Comparison of ENCODE assay signal across 16 cellular contexts in the genomic region with DNA sequence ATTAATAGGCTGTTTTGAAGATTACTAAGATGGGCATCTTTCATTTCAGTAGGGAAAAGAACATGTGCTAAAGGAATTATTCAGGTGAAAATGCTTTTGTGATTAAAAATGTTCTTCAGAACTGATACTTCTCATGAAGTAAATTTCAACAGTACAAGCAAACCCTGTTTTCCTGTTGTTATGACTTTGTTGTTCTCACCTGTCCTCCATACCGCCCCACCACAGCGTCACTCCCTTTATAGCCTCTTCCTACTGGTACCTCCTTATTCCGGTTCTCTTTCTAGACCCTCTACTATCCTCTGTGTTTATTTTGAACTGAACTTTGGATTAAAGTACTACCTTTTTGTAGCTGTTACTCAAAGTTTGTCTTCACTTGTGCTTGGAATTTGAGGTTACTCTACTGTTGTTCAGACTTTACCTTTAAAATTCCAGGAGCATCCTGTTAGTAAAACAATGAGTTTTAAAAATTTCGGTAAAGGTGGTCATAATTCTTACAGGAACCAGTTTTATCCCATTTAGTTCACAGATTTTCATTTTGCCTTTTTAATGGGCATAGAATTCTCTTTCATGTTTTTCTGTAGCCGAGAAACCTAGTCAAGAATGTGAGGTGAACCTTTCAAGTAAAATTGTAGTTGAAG. TPM values are rescaled to one million over a fixed set of nuclear protein-coding genes. Genes with fewer than 3 reads are reported as not detected.
DNase-seq lines count a peak whose midpoint lies in the region; ATAC-seq and TF ChIP-seq lines count a peak whose summit lies in the region.
"Had no signal": no experiment of that assay in that cellular context is flagged by ENCODE, and none has a peak within 500 bp of the region (broad histone marks: within the 10 kb centered on the region; RNA-seq: fewer than 3 reads in every experiment).

No MANE protein-coding gene starts in this region.

- H3K4me1 ChIP-seq in psoas muscle = peaks cover 58% of the 10 kb centered on the region
- H3K4me1 ChIP-seq: breast epithelium had no signal

- peak overlapping the region; percentile 8 for H3K4me3 ChIP-seq in psoas muscle
- H3K4me3 ChIP-seq: breast epithelium had no signal

- H3K4me1 Mint-ChIP-seq in activated CD4-positive, alpha-beta T cell treated with anti-CD3 and anti-CD28 coated beads for 36 hours = peaks cover 61% of the 10 kb centered on the region
- H3K4me1 Mint-ChIP-seq in activated naive CD8-positive, alpha-beta T cell treated with anti-CD3 and anti-CD28 coated beads, Interleukin-2, amount 10 ng/mL, durations not matched to agents 7 days and 5 days = peaks cover 34% of the 10 kb centered on the region

- no peak for TF ChIP-seq CTCF in psoas muscle (IDR thresholded peaks at IDR 0.05)

- H3K9me3 ChIP-seq in psoas muscle = no peaks in the 10 kb centered on the region
- H3K9me3 ChIP-seq: breast epithelium had no signal

- 73 to 80% (median 79%) methylated on average over 5 of the region's 5 CpGs for WGBS in psoas muscle, 3 donors

- H3K27ac ChIP-seq in psoas muscle = peak overlapping the region; percentile 48
- H3K27ac ChIP-seq: breast epithelium had no signal

- peak overlapping the region; percentile 53 for H3K4me3 Mint-ChIP-seq in activated CD4-positive, alpha-beta T cell treated with anti-CD3 and anti-CD28 coated beads for 36 hours
- H3K4me3 Mint-ChIP-seq in activated naive CD8-positive, alpha-beta T cell treated with anti-CD3 and anti-CD28 coated beads, Interleukin-2, amount 10 ng/mL, durations not matched to agents 7 days and 5 days = peak overlapping the region; percentile 44
- H3K4me3 Mint-ChIP-seq: neural crest cell had no signal

- H3K36me3 ChIP-seq in psoas muscle (ENCODE audit: insufficient read depth in 1 of 2, low read depth in 1 of 2) = no peaks in the 10 kb centered on the region
- H3K36me3 ChIP-seq: breast epithelium had no signal

- no peak for ATAC-seq in activated CD4-positive, alpha-beta T cell treated with anti-CD3 and anti-CD28 coated beads for 36 hours
- ATAC-seq in HG03354 (IDR thresholded peaks at IDR 0.05; ENCODE audit: poor library complexity, severe bottlenecking, unreplicated experiment) (peak; percentile 30), psoas muscle (no peak), GM21423 (IDR thresholded peaks at IDR 0.05; ENCODE audit: unreplicated experiment) (no peak)
- no peak for ATAC-seq in activated naive CD8-positive, alpha-beta T cell treated with anti-CD3 and anti-CD28 coated beads, Interleukin-2, amount 10 ng/mL, durations not matched to agents 7 days and 5 days (ENCODE audit: low read depth)

- peaks cover 14% of the 10 kb centered on the region for H3K36me3 Mint-ChIP-seq in activated CD4-positive, alpha-beta T cell treated with anti-CD3 and anti-CD28 coated beads for 36 hours (ENCODE audit: low read depth)
- peaks cover 21% of the 10 kb centered on the region for H3K36me3 Mint-ChIP-seq in activated naive CD8-positive, alpha-beta T cell treated with anti-CD3 and anti-CD28 coated beads, Interleukin-2, amount 10 ng/mL, durations not matched to agents 7 days and 5 days

- POLR2A ChIA-PET in activated CD4-positive, alpha-beta T cell treated with anti-CD3 and anti-CD28 coated beads for 36 hours (lab: Charles Lee) = no interaction called here
- POLR2A ChIA-PET in activated naive CD8-positive, alpha-beta T cell treated with anti-CD3 and anti-CD28 coated beads, Interleukin-2, amount 10 ng/mL, durations not matched to agents 7 days and 5 days (lab: Charles Lee) = no interaction called here

- no peaks in the 10 kb centered on the region for H3K9me3 Mint-ChIP-seq in activated CD4-positive, alpha-beta T cell treated with anti-CD3 and anti-CD28 coated beads for 36 hours (ENCODE audit: low read depth)
- peaks cover 1% of the 10 kb centered on the region for H3K9me3 Mint-ChIP-seq in activated naive CD8-positive, alpha-beta T cell treated with anti-CD3 and anti-CD28 coated beads, Interleukin-2, amount 10 ng/mL, durations not matched to agents 7 days and 5 days

- CTCF ChIA-PET in activated CD4-positive, alpha-beta T cell treated with anti-CD3 and anti-CD28 coated beads for 36 hours (lab: Charles Lee) = no interaction called here

- DNase-seq in activated CD4-positive, alpha-beta T cell treated with anti-CD3 and anti-CD28 coated beads for 36 hours = no peak
- no peak for DNase-seq in activated CD4-positive, alpha-beta T cell treated with anti-CD3 and anti-CD28 coated beads, Interleukin-2, amount 50 U/mL, for 1 hour
- no peak for DNase-seq in activated naive CD8-positive, alpha-beta T cell treated with anti-CD3 and anti-CD28 coated beads, Interleukin-2, amount 10 ng/mL, durations not matched to agents 7 days and 5 days
- DNase-seq in psoas muscle (no peak), NCI-H526 treated with DMSO at 0.1 percent for 48 hours (lab: John Stamatoyannopoulos, UW) (no peak), medulla oblongata (ENCODE audit: extremely low spot score) (no peak)
- DNase-seq: Calu3, glutamatergic neuron, NCI-H1417 treated with DMSO at 0.1 percent for 48 hours, NCI-H510A treated with DMSO at 0.1 percent for 48 hours, SHP77, trophoblast cell had no signal

- intact Hi-C loops in activated CD4-positive, alpha-beta T cell treated with anti-CD3 and anti-CD28 coated beads for 36 hours (cut with DNase I, micrococcal nuclease) = no loop called here
- intact Hi-C loops in psoas muscle (cut with DNase I) = no loop called here

- H3K27me3 ChIP-seq in psoas muscle (ENCODE audit: insufficient read depth in 3 of 3, low read length in 2 of 3) = no peaks in the 10 kb centered on the region
- H3K27me3 ChIP-seq: breast epithelium had no signal

- no peaks in the 10 kb centered on the region for H3K27me3 Mint-ChIP-seq in activated CD4-positive, alpha-beta T cell treated with anti-CD3 and anti-CD28 coated beads for 36 hours
- no peaks in the 10 kb centered on the region for H3K27me3 Mint-ChIP-seq in activated naive CD8-positive, alpha-beta T cell treated with anti-CD3 and anti-CD28 coated beads, Interleukin-2, amount 10 ng/mL, durations not matched to agents 7 days and 5 days

- H3K27ac Mint-ChIP-seq in activated CD4-positive, alpha-beta T cell treated with anti-CD3 and anti-CD28 coated beads for 36 hours = peak overlapping the region; percentile 88
- H3K27ac Mint-ChIP-seq in activated naive CD8-positive, alpha-beta T cell treated with anti-CD3 and anti-CD28 coated beads, Interleukin-2, amount 10 ng/mL, durations not matched to agents 7 days and 5 days = peak overlapping the region; percentile 37

RNA-seq across cellular contexts. Expression of a gene that starts 10.9 kb away (rescaled TPM):
- 10 to 100 TPM; 23.6 to 24.2 TPM for total RNA-seq in activated CD4-positive, alpha-beta T cell treated with anti-CD3 and anti-CD28 coated beads for 36 hours
- 10 to 100 TPM; 36.1 to 36.5 TPM for total RNA-seq in activated naive CD8-positive, alpha-beta T cell treated with anti-CD3 and anti-CD28 coated beads, Interleukin-2, amount 10 ng/mL, durations not matched to agents 7 days and 5 days
- total RNA-seq in psoas muscle = 10 to 100 TPM; 17.3 to 64.8 (median 30.9) TPM
- polyA plus RNA-seq in psoas muscle = 10 to 100 TPM in 2 of 3 donors, 1 to 10 TPM in 1; 9.7 to 56.7 (median 15.9) TPM

RNA-seq across cellular contexts. Expression of a gene that starts 11.1 kb away (rescaled TPM):
- total RNA-seq in activated CD4-positive, alpha-beta T cell treated with anti-CD3 and anti-CD28 coated beads for 36 hours = 10 to 100 TPM; 14.1 to 17.3 TPM
- 10 to 100 TPM in 1 of 2 experiments, 1 to 10 TPM in 1; 9.8 to 10.9 TPM for total RNA-seq in activated naive CD8-positive, alpha-beta T cell treated with anti-CD3 and anti-CD28 coated beads, Interleukin-2, amount 10 ng/mL, durations not matched to agents 7 days and 5 days
- total RNA-seq in psoas muscle = 10 to 100 TPM; 12.8 to 19.3 (median 15.0) TPM
- polyA plus RNA-seq in psoas muscle = 10 to 100 TPM; 20.1 to 39.0 (median 23.2) TPM
